ENCODE assay signal across 23 cellular contexts in the genomic region with DNA sequence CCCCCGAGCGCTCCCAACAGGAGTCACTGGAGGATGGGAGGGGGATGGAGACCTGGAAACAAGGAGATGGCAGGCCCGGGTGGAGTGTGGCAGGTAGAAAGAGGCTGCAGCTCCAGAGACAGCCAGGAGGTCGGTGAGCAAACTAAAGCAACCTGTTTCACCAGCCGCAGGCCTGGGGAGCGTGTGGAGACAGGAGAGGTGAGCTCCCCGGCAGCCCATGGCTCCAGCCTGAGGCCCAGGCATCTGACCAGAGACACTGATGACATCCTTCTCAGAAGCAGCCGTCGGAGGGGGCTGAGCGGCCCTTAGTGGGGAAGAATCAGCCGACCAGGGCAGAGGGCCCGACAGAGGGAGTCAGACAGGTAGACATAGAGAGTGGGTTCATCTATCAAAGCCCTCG.
DNase-seq lines count a peak whose midpoint lies in the region; ATAC-seq and TF ChIP-seq lines count a peak whose summit lies in the region.
"Had no signal": no experiment of that assay in that cellular context is flagged by ENCODE, and none has a peak within 500 bp of the region (broad histone marks: within the 10 kb centered on the region; RNA-seq: fewer than 3 reads in every experiment).

No MANE protein-coding gene starts in this region.

- no peak overlapping the region for H4K5ac ChIP-seq in H9 (ENCODE audit: insufficient read length, low read depth, low read length)

- no peak for TF ChIP-seq EP300 in transverse colon (IDR thresholded peaks at IDR 0.05; ENCODE audit: low read depth)

- H3K18ac ChIP-seq in H9 (ENCODE audit: insufficient read length, low read depth, low read length) (no peak overlapping the region), trophoblast cell (ENCODE audit: low read length) (peak overlapping the region; percentile 25)

- peaks cover 0 to 14% (median 4%) of the 10 kb centered on the region in 3 experiments; a peak in 4 of 7 replicates for H3K36me3 Mint-ChIP-seq in H9 (ENCODE audit: insufficient read depth in 1 of 3, low read depth in 3 of 3)
- peaks cover 7% of the 10 kb centered on the region for H3K36me3 Mint-ChIP-seq in endodermal cell (ENCODE audit: low read depth)
- peaks cover 8% of the 10 kb centered on the region for H3K36me3 Mint-ChIP-seq in neural crest cell (ENCODE audit: low read depth)
- H3K36me3 Mint-ChIP-seq in T-cell = no peaks in the 10 kb centered on the region
- H3K36me3 Mint-ChIP-seq: CD14-positive monocyte; CD8-positive, alpha-beta memory T cell had no signal

- H3K27me3 ChIP-seq in H9 (ENCODE audit: insufficient read depth, low read length) = no peaks in the 10 kb centered on the region
- H3K27me3 ChIP-seq in endodermal cell (ENCODE audit: control insufficient read depth, insufficient read depth, low read length, poor library complexity, severe bottlenecking) = no peaks in the 10 kb centered on the region
- no peaks in the 10 kb centered on the region for H3K27me3 ChIP-seq in trophoblast cell (ENCODE audit: insufficient read depth, low read length)
- H3K27me3 ChIP-seq in transverse colon = no peaks in the 10 kb centered on the region
- H3K27me3 ChIP-seq: BE2C had no signal

- in situ Hi-C loops in G401 (cut with HindIII; ENCODE audit: low sequenced_read_pairs) = no loop called here
- in situ Hi-C loops in transverse colon (cut with MboI; ENCODE audit: low pct_ligation_motif_present in 1 of 4, low pct_unique_long_range_greater_than_20kb in 1 of 4, low sequenced_read_pairs in 3 of 4) = no loop called here

- H3K9me3 ChIP-seq in H9 (ENCODE audit: control insufficient read depth, low read depth, low read length) (no peaks in the 10 kb centered on the region), endodermal cell (ENCODE audit: control insufficient read depth, low read length) (no peaks in the 10 kb centered on the region), trophoblast cell (ENCODE audit: insufficient read depth, low read depth, low read length) (no peaks in the 10 kb centered on the region), transverse colon (no peaks in the 10 kb centered on the region)
- H3K9me3 ChIP-seq: A549; BE2C; BLaER1 treated with 17β-estradiol and CSF1 and Interleukin-3, amounts not matched to agents 10 nM and 100 nM had no signal

- H3K79me1 ChIP-seq in H9 (ENCODE audit: insufficient read depth, low read depth, low read length, poor library complexity, severe bottlenecking) = no peaks in the 10 kb centered on the region
- peaks cover 2% of the 10 kb centered on the region for H3K79me1 ChIP-seq in trophoblast cell (ENCODE audit: low read length)

- H4K8ac ChIP-seq in H9 (replicated peaks; ENCODE audit: insufficient read length, low read depth, low read length) = no peak overlapping the region
- H4K8ac ChIP-seq in trophoblast cell (ENCODE audit: low read depth, low read length) = no peak overlapping the region

- H2BK15ac ChIP-seq in H9 (ENCODE audit: low read depth, low read length) = no peak overlapping the region

- H3K4me1 Mint-ChIP-seq in H9 (peaks cover 42 to 43% of the 10 kb centered on the region in 2 experiments), endodermal cell (peaks cover 4% of the 10 kb centered on the region), neural crest cell (peaks cover 34% of the 10 kb centered on the region), T-cell (no peaks in the 10 kb centered on the region)
- H3K4me1 Mint-ChIP-seq: CD14-positive monocyte; CD8-positive, alpha-beta memory T cell had no signal

- no peaks in the 10 kb centered on the region; the same call in 1 of the 2 replicates for H3K27me3 Mint-ChIP-seq in H9 (ENCODE audit: low read depth)
- no peaks in the 10 kb centered on the region for H3K27me3 Mint-ChIP-seq in endodermal cell (ENCODE audit: insufficient read depth)
- no peaks in the 10 kb centered on the region for H3K27me3 Mint-ChIP-seq in neural crest cell (ENCODE audit: low read depth)
- H3K27me3 Mint-ChIP-seq in T-cell = peaks cover 16 to 23% of the 10 kb centered on the region in 2 donors

- CTCF ChIA-PET in T-cell (lab: Charles Lee) = no interaction called here

- no peak overlapping the region for H3K23ac ChIP-seq in H9 (ENCODE audit: insufficient read length, low read depth, low read length)
- no peak overlapping the region for H3K23ac ChIP-seq in trophoblast cell (ENCODE audit: low read length)

- H4K91ac ChIP-seq in H9 (ENCODE audit: insufficient read length, low read depth, low read length) = no peak overlapping the region
- peak overlapping the region; percentile 19 for H4K91ac ChIP-seq in trophoblast cell (ENCODE audit: low read depth, low read length)

- no peaks in the 10 kb centered on the region for H4K20me1 ChIP-seq in H9 (ENCODE audit: control insufficient read depth, insufficient read depth, insufficient read length)

- H3K4me3 Mint-ChIP-seq in H9 (no peak overlapping the region), endodermal cell (no peak overlapping the region), neural crest cell (no peak overlapping the region), T-cell (no peak overlapping the region)
- H3K4me3 Mint-ChIP-seq: CD14-positive monocyte; CD4-positive, alpha-beta T cell; CD8-positive, alpha-beta memory T cell had no signal

- H3K79me2 ChIP-seq in H9 (ENCODE audit: insufficient read depth, low read length) (no peaks in the 10 kb centered on the region), trophoblast cell (ENCODE audit: control insufficient read depth, insufficient read depth, low read length, poor library complexity) (peaks cover 2% of the 10 kb centered on the region)

- H2AFZ ChIP-seq in H9 (ENCODE audit: low read length) (no peak overlapping the region), trophoblast cell (ENCODE audit: insufficient read depth, low read length, poor library complexity) (no peak overlapping the region)

- DNase-seq in H9 = no peak
- DNase-seq in endodermal cell = peak; percentile 52
- DNase-seq in neural crest cell (ENCODE audit: low read depth, low spot score) = no peak
- no peak for DNase-seq in trophoblast cell
- DNase-seq in T-cell = no peak
- DNase-seq in LoVo (ENCODE audit: low spot score) = no peak
- no peak for DNase-seq in G401 (ENCODE audit: low spot score)
- no peak for DNase-seq in transverse colon
- DNase-seq: 8988T; ACHN; AML-193; BE2C; CD4-positive, alpha-beta T cell; CD8-positive, alpha-beta memory T cell; DMS 273 treated with DMSO at 0.1 percent for 48 hours; DMS79; EL; GOT3; H7 had no signal

- no peak overlapping the region for H4K12ac ChIP-seq in trophoblast cell (ENCODE audit: low read depth, low read length)

- H3K4me3 ChIP-seq in endodermal cell (ENCODE audit: low read length) (no peak overlapping the region), trophoblast cell (ENCODE audit: low read depth, low read length) (no peak overlapping the region), transverse colon (no peak overlapping the region)
- H3K4me3 ChIP-seq: A549; BLaER1 treated with 17β-estradiol and CSF1 and Interleukin-3, amounts not matched to agents 10 nM and 100 nM had no signal

- H3K56ac ChIP-seq in H9 (ENCODE audit: insufficient read length, low read depth, low read length) = no peak overlapping the region

- intact Hi-C loops in transverse colon (cut with DNase I; ENCODE audit: low total_unique reads) = no loop called here

- TF ChIP-seq POLR2A in transverse colon (IDR thresholded peaks at IDR 0.05) = no peak

- no peak overlapping the region for H3K4ac ChIP-seq in H9 (ENCODE audit: low read depth, low read length)
- H3K4ac ChIP-seq in trophoblast cell (ENCODE audit: low read depth, low read length) = no peak overlapping the region

- ATAC-seq in T-cell (replicated peaks in 1 of 4) = no peak
- ATAC-seq: A549, HCT116 had no signal

- peak overlapping the region; percentile 15 to 94 (median 52); a peak in 4 of 7 replicates for H3K27ac Mint-ChIP-seq in H9
- peak overlapping the region; percentile 52 for H3K27ac Mint-ChIP-seq in endodermal cell
- H3K27ac Mint-ChIP-seq in neural crest cell (ENCODE audit: unreplicated experiment) = peak overlapping the region; percentile 24
- no peak overlapping the region for H3K27ac Mint-ChIP-seq in T-cell
- H3K27ac Mint-ChIP-seq: CD14-positive monocyte; CD4-positive, alpha-beta T cell; CD8-positive, alpha-beta memory T cell had no signal

- POLR2A ChIA-PET in T-cell (lab: Charles Lee) = no interaction called here

- no peak overlapping the region for H3T11ph ChIP-seq in H9 (ENCODE audit: low read length)

- H3K14ac ChIP-seq in H9 (ENCODE audit: insufficient read depth, low read length) (no peak overlapping the region), trophoblast cell (ENCODE audit: low read length) (no peak overlapping the region)

- H2AK5ac ChIP-seq in H9 (ENCODE audit: insufficient read length, low read length) = no peak overlapping the region
- H2AK5ac ChIP-seq in trophoblast cell (ENCODE audit: low read length) = no peak overlapping the region

- no peak overlapping the region for H2BK5ac ChIP-seq in H9 (ENCODE audit: insufficient read length, low read length)
- no peak overlapping the region for H2BK5ac ChIP-seq in trophoblast cell (ENCODE audit: low read depth, low read length, poor library complexity)

- peaks cover 2% of the 10 kb centered on the region; the same call in 1 of the 2 replicates for H3K4me1 ChIP-seq in H9 (ENCODE audit: insufficient read depth, low read length)
- H3K4me1 ChIP-seq in endodermal cell (ENCODE audit: control insufficient read depth, insufficient read depth, low read length) = peaks cover under 1% of the 10 kb centered on the region
- peaks cover 8 to 10% of the 10 kb centered on the region in 2 experiments for H3K4me1 ChIP-seq in trophoblast cell (ENCODE audit: control insufficient read depth in 1 of 2, insufficient read depth in 2 of 2, low read length in 2 of 2)
- H3K4me1 ChIP-seq in transverse colon = no peaks in the 10 kb centered on the region
- H3K4me1 ChIP-seq: A549, BE2C had no signal

- H2BK12ac ChIP-seq in H9 (ENCODE audit: insufficient read length, low read depth, low read length) (no peak overlapping the region), trophoblast cell (ENCODE audit: low read length) (peak overlapping the region; percentile 58)

- H3K9me3 Mint-ChIP-seq in H9 (no peaks in the 10 kb centered on the region), endodermal cell (no peaks in the 10 kb centered on the region), neural crest cell (no peaks in the 10 kb centered on the region), T-cell (no peaks in the 10 kb centered on the region)
- H3K9me3 Mint-ChIP-seq: CD14-positive monocyte; CD4-positive, alpha-beta T cell had no signal

- H3K9ac ChIP-seq in H9 (ENCODE audit: extremely low read depth, insufficient read length, low read length) (no peak overlapping the region), endodermal cell (ENCODE audit: extremely low read depth, low read length, poor library complexity, severe bottlenecking) (no peak overlapping the region), trophoblast cell (ENCODE audit: low read length) (no peak overlapping the region)
- H3K9ac ChIP-seq: BLaER1 treated with 17β-estradiol and CSF1 and Interleukin-3, amounts not matched to agents 10 nM and 100 nM had no signal

- no peak overlapping the region for H2BK120ac ChIP-seq in H9 (ENCODE audit: low read depth, low read length, poor library complexity, severe bottlenecking)
- no peak overlapping the region for H2BK120ac ChIP-seq in trophoblast cell (ENCODE audit: insufficient read depth, low read length, poor library complexity)

- H3K23me2 ChIP-seq in H9 (ENCODE audit: insufficient read length, low read depth, low read length, poor library complexity, severe bottlenecking) = no peaks in the 10 kb centered on the region

- no peak overlapping the region for H3K27ac ChIP-seq in H9 (ENCODE audit: insufficient read length, low read depth, low read length)
- H3K27ac ChIP-seq in endodermal cell (ENCODE audit: low read depth, low read length) = no peak overlapping the region
- H3K27ac ChIP-seq in trophoblast cell (ENCODE audit: low read depth, low read length) = no peak overlapping the region
- no peak overlapping the region for H3K27ac ChIP-seq in transverse colon
- H3K27ac ChIP-seq: A549; BLaER1 treated with 17β-estradiol and CSF1 and Interleukin-3, amounts not matched to agents 10 nM and 100 nM had no signal

- TF ChIP-seq CTCF in H9 (conservative IDR thresholded peaks at IDR 0.05) (no peak), endodermal cell (conservative IDR thresholded peaks at IDR 0.05) (no peak), neural crest cell (conservative IDR thresholded peaks at IDR 0.05) (no peak), transverse colon (IDR thresholded peaks at IDR 0.05) (no peak)

- H3K4me2 ChIP-seq in H9 (ENCODE audit: insufficient read depth, insufficient read length, low read length) (no peak overlapping the region), trophoblast cell (ENCODE audit: low read length) (no peak overlapping the region)
- H3K4me2 ChIP-seq: A549; BLaER1 treated with 17β-estradiol and CSF1 and Interleukin-3, amounts not matched to agents 10 nM and 100 nM had no signal

- WGBS in H9 (ENCODE audit: extremely low coverage, insufficient read length, low lambda C conversion rate) = no CpG with 5 or more reads among the region's 13 CpGs
- 91 to 92% methylated on average over 12 to 13 of the region's 13 CpGs for WGBS in endodermal cell (ENCODE audit: insufficient coverage in 1 of 2, insufficient read length in 1 of 2), 2 experiments
- WGBS in trophoblast cell (ENCODE audit: extremely low coverage, insufficient coverage, insufficient read length) = no CpG with 5 or more reads among the region's 13 CpGs
- WGBS in transverse colon (ENCODE audit: low coverage in 1 of 2), 2 donors = 82 to 87% methylated on average over 8 to 13 of the region's 13 CpGs

- H3K36me3 ChIP-seq in endodermal cell (ENCODE audit: control insufficient read depth, insufficient read depth, low read length) = no peaks in the 10 kb centered on the region
- peaks cover 0 to 3% of the 10 kb centered on the region in 2 experiments for H3K36me3 ChIP-seq in trophoblast cell (ENCODE audit: control insufficient read depth in 1 of 2, insufficient read depth in 2 of 2, low read length in 2 of 2)
- H3K36me3 ChIP-seq in transverse colon = no peaks in the 10 kb centered on the region
- H3K36me3 ChIP-seq: BE2C; BLaER1 treated with 17β-estradiol and CSF1 and Interleukin-3, amounts not matched to agents 10 nM and 100 nM had no signal

- H2BK20ac ChIP-seq in H9 (ENCODE audit: low read depth, low read length, poor library complexity, severe bottlenecking) = no peak overlapping the region

Comparison
In these comparisons a context has a peak if more than half of its experiments do, and no peak if none do; other contexts are left out.
1. H3K27ac Mint-ChIP-seq: peak in H9 (3 of 3), endodermal cell (single experiment) and neural crest cell (single experiment); none in T-cell (0 of 2).